8 cellular contexts compared by ENCODE assay signal in the genomic region with DNA sequence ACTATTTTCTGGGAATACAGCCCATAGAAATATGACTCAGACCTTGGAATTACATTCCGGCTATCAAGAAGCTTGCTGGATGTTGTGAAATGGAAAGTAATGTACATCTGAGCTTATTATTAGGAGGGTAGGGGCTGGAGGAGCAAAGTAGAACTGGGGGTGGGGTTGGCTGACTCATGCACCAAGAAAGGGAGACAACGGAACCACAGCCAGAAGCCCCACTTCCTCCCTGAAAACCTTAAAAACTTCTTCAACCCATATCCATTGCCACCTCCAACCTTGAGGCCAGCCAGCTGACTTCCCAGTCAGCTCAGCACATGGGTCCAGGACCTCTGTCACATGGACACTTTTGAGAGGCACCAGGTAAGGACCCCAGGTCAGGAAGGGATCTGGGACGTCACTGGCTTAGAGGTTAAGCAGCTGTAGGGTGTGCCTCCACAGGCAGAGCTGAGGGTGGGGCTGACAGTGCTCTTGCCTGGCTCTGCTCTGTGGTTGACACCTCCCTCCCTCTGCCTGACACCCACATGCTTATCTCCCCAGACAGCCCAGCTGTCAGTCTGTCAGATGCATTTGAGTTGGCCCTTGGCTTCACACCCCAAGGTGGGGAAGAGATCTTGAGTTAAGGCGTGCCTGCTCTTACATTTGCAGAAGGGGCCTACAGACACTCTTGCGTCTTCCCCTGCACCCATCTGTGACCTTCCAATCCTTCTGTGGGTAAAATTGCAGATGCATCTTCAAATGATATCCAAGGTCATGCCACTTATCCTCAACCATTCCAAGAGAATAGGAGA. TPM values are rescaled to one million over a fixed set of nuclear protein-coding genes. Genes with fewer than 3 reads are reported as not detected.
A peak's percentile ranks its signal among the peaks of the same experiment; 100 is the strongest.
DNase-seq lines count a peak whose midpoint lies in the region; ATAC-seq and TF ChIP-seq lines count a peak whose summit lies in the region.

No MANE protein-coding gene starts in this region.

- H3K4me3 ChIP-seq in kidney epithelial cell (ENCODE audit: low read depth, low read length) (no peak overlapping the region), coronary artery (no peak overlapping the region)

- H3K27ac ChIP-seq in coronary artery, result no peak overlapping the region

- DNase-seq in GM04503 (ENCODE audit: low read depth) (peak; percentile 92), SIG-M5 treated with dmso at 0.1 percent for 504 hours (lab: John Stamatoyannopoulos, UW; ENCODE audit: unreplicated experiment) (peak; percentile 88), kidney epithelial cell (ENCODE audit: low read depth) (peak; percentile 77), DMS53 (lab: John Stamatoyannopoulos, UW) (no peak), coronary artery (ENCODE audit: low spot score) (no peak)
- DNase-seq in activated naive CD4-positive, alpha-beta T cell (lab: John Stamatoyannopoulos, UW), result peak in 3 of 4 experiments; percentile 18 to 58 (median 57)
- DNase-seq in stimulated activated CD8-positive, alpha-beta memory T cell treated with anti-CD3 and anti-CD28 coated beads, Interleukin-4, amount 100 ng/mL, for 24 hours (ENCODE audit: low read depth), result peak; percentile 76

- no peaks in the 10 kb centered on the region for H3K27me3 ChIP-seq in kidney epithelial cell (ENCODE audit: control insufficient read depth, insufficient read depth, low read length)

- no peaks in the 10 kb centered on the region for H3K36me3 ChIP-seq in kidney epithelial cell (ENCODE audit: control insufficient read depth, insufficient read depth, low read length)

- peak; percentile 68 for ATAC-seq in HG02938 (IDR thresholded peaks at IDR 0.05; ENCODE audit: unreplicated experiment)

- TF ChIP-seq CTCF in kidney epithelial cell (IDR thresholded peaks at IDR 0.05; ENCODE audit: insufficient read depth, low read length, poor library complexity, severe bottlenecking) (no peak), coronary artery (IDR thresholded peaks at IDR 0.05) (no peak)

RNA-seq across cellular contexts. Expression of a gene that starts 5.7 kb away (rescaled TPM):
- not detected in 2 replicates for total RNA-seq in kidney epithelial cell

RNA-seq across cellular contexts. Expression of a gene that starts 24.4 kb away (rescaled TPM):
- total RNA-seq in kidney epithelial cell, result 2.7 and 18.6 TPM in 2 replicates

RNA-seq across cellular contexts. Expression of a gene that starts 32.3 kb away (rescaled TPM):
- total RNA-seq in kidney epithelial cell, result not detected in 2 replicates

RNA-seq across cellular contexts. Expression of a gene that starts 53.8 kb away (rescaled TPM):
- total RNA-seq in kidney epithelial cell, result 43.8 and 52.7 TPM in 2 replicates

Comparison
In these comparisons a context has a peak if more than half of its experiments do, and no peak if none do; other contexts are left out.
1. DNase-seq: peak in GM04503 (single experiment), SIG-M5 treated with dmso at 0.1 percent for 504 hours (single experiment), activated naive CD4-positive, alpha-beta T cell (3 of 4), kidney epithelial cell (single experiment) and stimulated activated CD8-positive, alpha-beta memory T cell treated with anti-CD3 and anti-CD28 coated beads, Interleukin-4, amount 100 ng/mL, for 24 hours (single experiment); none in DMS53 (single experiment) and coronary artery (single experiment).